16 cellular contexts compared by ENCODE assay signal in genomic region chr1:207833381-207833780, GRCh38.
A peak's percentile ranks its signal among the peaks of the same experiment; 100 is the strongest.
DNase-seq lines count a peak whose midpoint lies in the region; ATAC-seq and TF ChIP-seq lines count a peak whose summit lies in the region.
"Had no signal": no experiment of that assay in that cellular context is flagged by ENCODE, and none has a peak within 500 bp of the region (broad histone marks: within the 10 kb centered on the region; RNA-seq: fewer than 3 reads in every experiment).

No MANE protein-coding gene starts in this region.

- peaks cover 33% of the 10 kb centered on the region for H3K36me3 Mint-ChIP-seq in activated CD8-positive, alpha-beta T cell treated with anti-CD3 and anti-CD28 coated beads for 36 hours (ENCODE audit: low read depth)
- H3K36me3 Mint-ChIP-seq in activated CD8-positive, alpha-beta T cell treated with anti-CD3 and anti-CD28 coated beads, Interleukin-2, amount 10 ng/mL, durations not matched to agents 7 days and 5 days (ENCODE audit: low read depth) = peaks cover 17% of the 10 kb centered on the region
- H3K36me3 Mint-ChIP-seq in stimulated activated effector memory CD8-positive, alpha-beta T cell treated with anti-CD3 and anti-CD28 coated beads, Interleukin-12 subunit alpha, Interleukin-12 subunit beta, amount 100 ng/mL, for 72 hours = peaks cover 5% of the 10 kb centered on the region

- H3K4me3 ChIP-seq in effector memory CD4-positive, alpha-beta T cell (ENCODE audit: insufficient read depth, low read depth, low read length, poor library complexity, severe bottlenecking) = no peak overlapping the region
- H3K4me3 ChIP-seq: cardiac muscle cell, lung, vagina had no signal

- H3K27me3 ChIP-seq in effector memory CD4-positive, alpha-beta T cell (replicated peaks; ENCODE audit: control insufficient read depth, insufficient read depth, low read length, poor library complexity, severe bottlenecking) = no peaks in the 10 kb centered on the region
- H3K27me3 ChIP-seq: cardiac muscle cell, vagina had no signal

- no peaks in the 10 kb centered on the region for H3K9me3 ChIP-seq in effector memory CD4-positive, alpha-beta T cell (ENCODE audit: control insufficient read depth, low read length)
- H3K9me3 ChIP-seq: vagina had no signal

- no peaks in the 10 kb centered on the region for H3K36me3 ChIP-seq in effector memory CD4-positive, alpha-beta T cell (ENCODE audit: control insufficient read depth, insufficient read depth, low read length)
- H3K36me3 ChIP-seq: cardiac muscle cell had no signal

- no peaks in the 10 kb centered on the region for H3K27me3 Mint-ChIP-seq in activated CD8-positive, alpha-beta T cell treated with anti-CD3 and anti-CD28 coated beads for 36 hours
- no peaks in the 10 kb centered on the region for H3K27me3 Mint-ChIP-seq in activated CD8-positive, alpha-beta T cell treated with anti-CD3 and anti-CD28 coated beads, Interleukin-2, amount 10 ng/mL, durations not matched to agents 7 days and 5 days (ENCODE audit: low read depth)

- TF ChIP-seq POLR2A in erythroblast (IDR thresholded peaks at IDR 0.05; ENCODE audit: low read length) = no peak

- POLR2A ChIA-PET in activated CD8-positive, alpha-beta T cell treated with anti-CD3 and anti-CD28 coated beads for 36 hours (lab: Charles Lee) = interaction anchor here (0.6 to 3.6 kb wide), 9 partner anchors 11 to 50 kb away, joined by 3 to 14 read pairs (median 6); no protein-coding TSS in a partner anchor
- POLR2A ChIA-PET in activated CD8-positive, alpha-beta T cell treated with anti-CD3 and anti-CD28 coated beads, Interleukin-2, amount 10 ng/mL, durations not matched to agents 7 days and 5 days (lab: Charles Lee) = interaction anchor here (0.8 to 1.5 kb wide), 2 partner anchors 10 to 35 kb away, joined by 3 to 8 read pairs; no protein-coding TSS in a partner anchor

- peak overlapping the region; percentile 69 for H3K27ac ChIP-seq in effector memory CD4-positive, alpha-beta T cell (ENCODE audit: insufficient read depth, low read length, poor library complexity, severe bottlenecking)
- H3K27ac ChIP-seq: cardiac muscle cell, epithelial cell of prostate had no signal

- peak overlapping the region; percentile 91 for H3K27ac Mint-ChIP-seq in activated CD8-positive, alpha-beta T cell treated with anti-CD3 and anti-CD28 coated beads for 36 hours
- no peak overlapping the region for H3K27ac Mint-ChIP-seq in activated CD8-positive, alpha-beta T cell treated with anti-CD3 and anti-CD28 coated beads, Interleukin-2, amount 10 ng/mL, durations not matched to agents 7 days and 5 days
- peak overlapping the region; percentile 93 for H3K27ac Mint-ChIP-seq in stimulated activated effector memory CD8-positive, alpha-beta T cell treated with anti-CD3 and anti-CD28 coated beads, Interleukin-12 subunit alpha, Interleukin-12 subunit beta, amount 100 ng/mL, for 72 hours

- CTCF ChIA-PET in activated CD8-positive, alpha-beta T cell treated with anti-CD3 and anti-CD28 coated beads for 36 hours (lab: Charles Lee) = interaction anchor here (0.7 to 11.3 kb wide), 6 partner anchors 9 to 130 kb away, joined by 3 to 387 read pairs (median 9); no protein-coding TSS in a partner anchor
- CTCF ChIA-PET in activated CD8-positive, alpha-beta T cell treated with anti-CD3 and anti-CD28 coated beads, Interleukin-2, amount 10 ng/mL, durations not matched to agents 7 days and 5 days (lab: Charles Lee) = interaction anchor here (1.1 to 25.7 kb wide), 6 partner anchors 8 to 130 kb away, joined by 3 to 656 read pairs (median 10); no protein-coding TSS in a partner anchor

- DNase-seq in activated CD8-positive, alpha-beta T cell treated with anti-CD3 and anti-CD28 coated beads for 36 hours = no peak
- no peak for DNase-seq in activated CD8-positive, alpha-beta T cell treated with anti-CD3 and anti-CD28 coated beads, Interleukin-2, amount 10 ng/mL, durations not matched to agents 7 days and 5 days
- peak; percentile 41 for DNase-seq in MV-4-11 (lab: John Stamatoyannopoulos, UW)
- no peak for DNase-seq in effector memory CD4-positive, alpha-beta T cell
- DNase-seq in stimulated activated effector memory CD8-positive, alpha-beta T cell treated with anti-CD3 and anti-CD28 coated beads, Interleukin-12 subunit alpha, Interleukin-12 subunit beta, amount 100 ng/mL, for 72 hours (ENCODE audit: low spot score in 2 of 2) = no peak
- no peak for DNase-seq in GM19238 (ENCODE audit: insufficient read length, low spot score)
- DNase-seq in stimulated activated CD4-positive, alpha-beta T cell treated with anti-CD3 and anti-CD28 coated beads, Interleukin-4, amount 100 ng/mL, for 1 hour = no peak
- no peak for DNase-seq in erythroblast (lab: John Stamatoyannopoulos, UW)
- DNase-seq: GOT3, hypothalamus, NCI-H1417, NCI-H526 had no signal

- no peak overlapping the region for H3K4me3 Mint-ChIP-seq in activated CD8-positive, alpha-beta T cell treated with anti-CD3 and anti-CD28 coated beads for 36 hours
- H3K4me3 Mint-ChIP-seq in activated CD8-positive, alpha-beta T cell treated with anti-CD3 and anti-CD28 coated beads, Interleukin-2, amount 10 ng/mL, durations not matched to agents 7 days and 5 days = no peak overlapping the region
- no peak overlapping the region for H3K4me3 Mint-ChIP-seq in stimulated activated effector memory CD8-positive, alpha-beta T cell treated with anti-CD3 and anti-CD28 coated beads, Interleukin-12 subunit alpha, Interleukin-12 subunit beta, amount 100 ng/mL, for 72 hours

- H3K4me1 Mint-ChIP-seq in activated CD8-positive, alpha-beta T cell treated with anti-CD3 and anti-CD28 coated beads for 36 hours (ENCODE audit: low read depth) = peaks cover 94% of the 10 kb centered on the region
- H3K4me1 Mint-ChIP-seq in activated CD8-positive, alpha-beta T cell treated with anti-CD3 and anti-CD28 coated beads, Interleukin-2, amount 10 ng/mL, durations not matched to agents 7 days and 5 days (ENCODE audit: low read depth) = peaks cover 68% of the 10 kb centered on the region
- H3K4me1 Mint-ChIP-seq in stimulated activated effector memory CD8-positive, alpha-beta T cell treated with anti-CD3 and anti-CD28 coated beads, Interleukin-12 subunit alpha, Interleukin-12 subunit beta, amount 100 ng/mL, for 72 hours = peaks cover 93% of the 10 kb centered on the region

- no peak for TF ChIP-seq CTCF in activated CD8-positive, alpha-beta T cell treated with anti-CD3 and anti-CD28 coated beads for 36 hours (IDR thresholded peaks at IDR 0.05)

- peaks cover 35% of the 10 kb centered on the region for H3K4me1 ChIP-seq in effector memory CD4-positive, alpha-beta T cell (ENCODE audit: control insufficient read depth, insufficient read depth, low read length, poor library complexity, severe bottlenecking)

- H3K9me3 Mint-ChIP-seq in activated CD8-positive, alpha-beta T cell treated with anti-CD3 and anti-CD28 coated beads for 36 hours = no peaks in the 10 kb centered on the region
- no peaks in the 10 kb centered on the region for H3K9me3 Mint-ChIP-seq in activated CD8-positive, alpha-beta T cell treated with anti-CD3 and anti-CD28 coated beads, Interleukin-2, amount 10 ng/mL, durations not matched to agents 7 days and 5 days (ENCODE audit: insufficient read depth)
- no peaks in the 10 kb centered on the region for H3K9me3 Mint-ChIP-seq in stimulated activated effector memory CD8-positive, alpha-beta T cell treated with anti-CD3 and anti-CD28 coated beads, Interleukin-12 subunit alpha, Interleukin-12 subunit beta, amount 100 ng/mL, for 72 hours

- no peak for ATAC-seq in activated CD8-positive, alpha-beta T cell treated with anti-CD3 and anti-CD28 coated beads for 36 hours
- ATAC-seq in activated CD8-positive, alpha-beta T cell treated with anti-CD3 and anti-CD28 coated beads, Interleukin-2, amount 10 ng/mL, durations not matched to agents 7 days and 5 days = no peak
- no peak for ATAC-seq in stimulated activated effector memory CD8-positive, alpha-beta T cell treated with anti-CD3 and anti-CD28 coated beads, Interleukin-12 subunit alpha, Interleukin-12 subunit beta, amount 100 ng/mL, for 72 hours

- intact Hi-C loops in activated CD8-positive, alpha-beta T cell treated with anti-CD3 and anti-CD28 coated beads for 36 hours (cut with micrococcal nuclease) = no loop called here
